Comparison of ENCODE assay signal across 1 cellular context in genomic region chr9:73081979-73082657, GRCh38.
A peak's percentile ranks its signal among the peaks of the same experiment; 100 is the strongest.
TF ChIP-seq lines count a peak whose summit lies in the region.

No MANE protein-coding gene starts in this region.

TF ChIP-seq in K562, 482 proteins besides CTCF, POLR2A, EP300 and RAD21 (continued from another document):
- TF ChIP-seq, protein P1, sequence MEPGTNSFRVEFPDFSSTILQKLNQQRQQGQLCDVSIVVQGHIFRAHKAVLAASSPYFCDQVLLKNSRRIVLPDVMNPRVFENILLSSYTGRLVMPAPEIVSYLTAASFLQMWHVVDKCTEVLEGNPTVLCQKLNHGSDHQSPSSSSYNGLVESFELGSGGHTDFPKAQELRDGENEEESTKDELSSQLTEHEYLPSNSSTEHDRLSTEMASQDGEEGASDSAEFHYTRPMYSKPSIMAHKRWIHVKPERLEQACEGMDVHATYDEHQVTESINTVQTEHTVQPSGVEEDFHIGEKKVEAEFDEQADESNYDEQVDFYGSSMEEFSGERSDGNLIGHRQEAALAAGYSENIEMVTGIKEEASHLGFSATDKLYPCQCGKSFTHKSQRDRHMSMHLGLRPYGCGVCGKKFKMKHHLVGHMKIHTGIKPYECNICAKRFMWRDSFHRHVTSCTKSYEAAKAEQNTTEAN (CRISPR knock-in tag; IDR thresholded peaks at IDR 0.05) = no peak
- TF ChIP-seq JUN (IDR thresholded peaks at IDR 0.05; ENCODE audit: borderline replicate concordance, low read depth, low read length) (peak; percentile 13; the same call in 1 of the 2 replicates), JUN (CRISPR knock-in tag; IDR thresholded peaks at IDR 0.05; ENCODE audit: borderline replicate concordance) (no peak), CC2D1A (IDR thresholded peaks at IDR 0.05) (peak; percentile 75), RBM22 (IDR thresholded peaks at IDR 0.05; ENCODE audit: low read depth, low read length, poor library complexity, severe bottlenecking) (no peak)
